ENCODE assay signal across 9 cellular contexts in the genomic region with DNA sequence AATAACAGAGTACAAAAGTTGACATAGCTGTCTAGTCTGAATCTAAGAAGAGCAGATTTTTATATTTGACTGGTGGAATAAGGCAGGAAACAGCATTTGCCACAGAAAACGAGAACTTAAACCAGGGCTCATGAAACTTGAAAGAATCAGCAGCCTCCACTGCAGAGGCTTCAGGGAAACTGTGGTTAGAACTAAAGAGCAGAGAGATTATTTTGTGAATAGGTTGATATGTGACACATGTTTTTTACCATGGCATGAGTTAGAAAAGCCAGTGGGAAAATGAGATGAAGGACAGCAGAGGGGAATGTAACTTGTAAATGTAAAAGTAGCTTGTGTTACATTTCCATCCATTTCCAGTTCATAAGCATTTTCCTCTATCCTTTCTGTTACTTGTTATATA.
A peak's percentile ranks its signal among the peaks of the same experiment; 100 is the strongest.
DNase-seq lines count a peak whose midpoint lies in the region; ATAC-seq, FAIRE-seq and TF ChIP-seq lines count a peak whose summit lies in the region.
"Had no signal": no experiment of that assay in that cellular context is flagged by ENCODE, and none has a peak within 500 bp of the region (broad histone marks: within the 10 kb centered on the region; RNA-seq: fewer than 3 reads in every experiment).

No MANE protein-coding gene starts in this region.

- no peaks in the 10 kb centered on the region for H3K27me3 Mint-ChIP-seq in T-cell

- H3K4me2 ChIP-seq in BLaER1 treated with 17β-estradiol and CSF1 and Interleukin-3, amounts not matched to agents 10 nM and 100 nM, result peak overlapping the region; percentile 48 to 89 (median 75); a peak in 21 of 22 replicates
- H3K4me2 ChIP-seq in HepG2 (ENCODE audit: low read depth, low read length), result no peak overlapping the region

- H3K79me2 ChIP-seq in HepG2 (ENCODE audit: insufficient read depth, low read length), result no peaks in the 10 kb centered on the region

- TF ChIP-seq RAD21 in HepG2 (CRISPR knock-in tag; IDR thresholded peaks at IDR 0.05), result no peak

- H3K27ac ChIP-seq in BLaER1 treated with 17β-estradiol and CSF1 and Interleukin-3, amounts not matched to agents 10 nM and 100 nM, result peak overlapping the region in 10 of 11 experiments; percentile 30 to 72 (median 48); a peak in 16 of 22 replicates
- no peak overlapping the region for H3K27ac ChIP-seq in HepG2 (ENCODE audit: extremely low read length, insufficient read depth, low read length)

- ATAC-seq in GM19328 (IDR thresholded peaks at IDR 0.05; ENCODE audit: unreplicated experiment) (peak; percentile 61), HG03097 (IDR thresholded peaks at IDR 0.05; ENCODE audit: low FRiP score, unreplicated experiment) (peak; percentile 56), T-cell (replicated peaks in 1 of 4) (peak; percentile 74 to 94 (median 82)), HepG2 (no peak)

- H3K36me3 Mint-ChIP-seq in T-cell, result no peaks in the 10 kb centered on the region

- peak overlapping the region in 5 of 11 experiments; percentile 3 to 31 (median 22); a peak in 4 of 22 replicates for H3K9ac ChIP-seq in BLaER1 treated with 17β-estradiol and CSF1 and Interleukin-3, amounts not matched to agents 10 nM and 100 nM
- H3K9ac ChIP-seq in HepG2 (ENCODE audit: insufficient read depth, low read depth, low read length), result no peak overlapping the region

- no peak for TF ChIP-seq CTCF in HepG2 (CRISPR knock-in tag; IDR thresholded peaks at IDR 0.05)

- peaks cover 39 to 43% (median 42%) of the 10 kb centered on the region in 3 donors for H3K4me1 Mint-ChIP-seq in T-cell

- peaks cover 20 to 58% (median 24%) of the 10 kb centered on the region in 10 experiments for H3K4me1 ChIP-seq in BLaER1 treated with 17β-estradiol and CSF1 and Interleukin-3, amounts not matched to agents 10 nM and 100 nM
- peaks cover 12% of the 10 kb centered on the region; the same call in 1 of the 2 replicates for H3K4me1 ChIP-seq in HepG2 (ENCODE audit: insufficient read depth, low read length)

- no peak for TF ChIP-seq POLR2A in HepG2 (IDR thresholded peaks at IDR 0.05; ENCODE audit: insufficient read depth in 1 of 2, low read depth in 2 of 2, low read length in 2 of 2)

- DNase-seq in T-cell, result peak in 27 of 34 experiments; percentile 0 to 41 (median 14)
- DNase-seq in HepG2 (ENCODE audit: low spot score), result no peak
- DNase-seq in NCI-H69 (lab: John Stamatoyannopoulos, UW), result no peak
- no peak for DNase-seq in DMS153 (lab: John Stamatoyannopoulos, UW)
- no peak for DNase-seq in LoVo (ENCODE audit: low spot score)
- DNase-seq: NCI-H1105 treated with DMSO at 0.1 percent for 48 hours had no signal

- no peaks in the 10 kb centered on the region for H3K36me3 ChIP-seq in BLaER1 treated with 17β-estradiol and CSF1 and Interleukin-3, amounts not matched to agents 10 nM and 100 nM
- H3K36me3 ChIP-seq in HepG2 (replicated peaks in 1 of 2; ENCODE audit: control insufficient read depth in 1 of 2, insufficient read depth in 2 of 2, low read length in 2 of 2), result no peaks in the 10 kb centered on the region

- H3K4me3 ChIP-seq in BLaER1 treated with 17β-estradiol and CSF1 and Interleukin-3, amounts not matched to agents 10 nM and 100 nM, result no peak overlapping the region
- H3K4me3 ChIP-seq in HepG2 (replicated peaks in 1 of 3; ENCODE audit: insufficient read depth in 1 of 3, low read depth in 2 of 3, low read length in 3 of 3), result no peak overlapping the region

- no peaks in the 10 kb centered on the region for H4K20me1 ChIP-seq in BLaER1 treated with 17β-estradiol and CSF1 and Interleukin-3, amounts not matched to agents 10 nM and 100 nM
- no peaks in the 10 kb centered on the region for H4K20me1 ChIP-seq in HepG2 (ENCODE audit: insufficient read depth, low read length)

- in situ Hi-C loops in HepG2 (cut with HindIII; ENCODE audit: extremely low pct_ligation_motif_present, low pct_unique_long_range_greater_than_20kb), result no loop called here

- H3K27ac Mint-ChIP-seq in T-cell, result peak overlapping the region; percentile 8 to 70

- no peak overlapping the region for H2AFZ ChIP-seq in HepG2 (ENCODE audit: low read length)

- TF ChIP-seq EP300 in HepG2 (IDR thresholded peaks at IDR 0.05; ENCODE audit: low read depth in 2 of 2, low read length in 2 of 2) (no peak), HepG2 (CRISPR knock-in tag; IDR thresholded peaks at IDR 0.05; ENCODE audit: borderline replicate concordance) (no peak)

- no TSS peak for BruUV-seq in HepG2 (replicated peaks; lab: Mats Ljungman, UMichigan)

- intact Hi-C loops in HepG2 (cut with micrococcal nuclease; ENCODE audit: unreplicated experiment), result no loop called here

- H3K27me3 ChIP-seq in BLaER1 treated with 17β-estradiol and CSF1 and Interleukin-3, amounts not matched to agents 10 nM and 100 nM, result no peaks in the 10 kb centered on the region
- H3K27me3 ChIP-seq in HepG2 (ENCODE audit: control insufficient read depth in 1 of 2, insufficient read depth in 2 of 2, low read length in 2 of 2), result 0 out of 5 replicates have a peak, but pooled peaks cover 0 to 4% of the 10 kb centered on the region in 2 experiments

- CTCF ChIA-PET in T-cell (lab: Charles Lee) (no interaction called here), HepG2 (lab: Yijun Ruan, JAX; ENCODE audit: low intra/inter-chr PET ratio, low total read pairs) (no interaction called here)

- no peak for FAIRE-seq in HepG2 (lab: Jason Lieb, UNC)

- peak overlapping the region in 1 of 3 donors; percentile 60 for H3K4me3 Mint-ChIP-seq in T-cell

- POLR2A ChIA-PET in T-cell (lab: Charles Lee), result interaction anchor here in 1 of 2 donors (1.1 kb wide), 1 partner anchor 8 kb away, joined by 3 read pairs; no protein-coding TSS in a partner anchor
- POLR2A ChIA-PET in HepG2 (lab: Yijun Ruan, JAX), result no interaction called here

- 3% methylated on average over 1 of the region's 1 CpG for WGBS in HepG2 (ENCODE audit: low lambda C conversion rate)

- no peaks in the 10 kb centered on the region for H3K9me3 Mint-ChIP-seq in T-cell

- no peaks in the 10 kb centered on the region for H3K9me3 ChIP-seq in BLaER1 treated with 17β-estradiol and CSF1 and Interleukin-3, amounts not matched to agents 10 nM and 100 nM (replicated peaks in 1 of 11)
- H3K9me3 ChIP-seq in HepG2 (ENCODE audit: low read length), result no peaks in the 10 kb centered on the region

TF ChIP-seq in HepG2, 621 proteins besides CTCF, POLR2A, EP300 and RAD21:
- TF ChIP-seq HNRNPLL (IDR thresholded peaks at IDR 0.05; ENCODE audit: low read depth, low read length, poor library complexity, severe bottlenecking) (no peak), EHMT2 (IDR thresholded peaks at IDR 0.05; ENCODE audit: borderline replicate concordance, low read depth, low read length) (no peak), SYNCRIP (IDR thresholded peaks at IDR 0.05; ENCODE audit: insufficient read depth, low read depth, low read length) (no peak), ZNF24 (IDR thresholded peaks at IDR 0.05) (no peak), ZNF546 (CRISPR knock-in tag; conservative IDR thresholded peaks at IDR 0.05) (no peak), FOXK2 (IDR thresholded peaks at IDR 0.05) (no peak), ZNF382 (CRISPR knock-in tag; IDR thresholded peaks at IDR 0.05; ENCODE audit: borderline replicate concordance) (no peak), ZMAT3 (CRISPR knock-in tag; conservative IDR thresholded peaks at IDR 0.05) (no peak), ZC3H13 (CRISPR knock-in tag; IDR thresholded peaks at IDR 0.05) (no peak)
- TF ChIP-seq, protein P1, sequence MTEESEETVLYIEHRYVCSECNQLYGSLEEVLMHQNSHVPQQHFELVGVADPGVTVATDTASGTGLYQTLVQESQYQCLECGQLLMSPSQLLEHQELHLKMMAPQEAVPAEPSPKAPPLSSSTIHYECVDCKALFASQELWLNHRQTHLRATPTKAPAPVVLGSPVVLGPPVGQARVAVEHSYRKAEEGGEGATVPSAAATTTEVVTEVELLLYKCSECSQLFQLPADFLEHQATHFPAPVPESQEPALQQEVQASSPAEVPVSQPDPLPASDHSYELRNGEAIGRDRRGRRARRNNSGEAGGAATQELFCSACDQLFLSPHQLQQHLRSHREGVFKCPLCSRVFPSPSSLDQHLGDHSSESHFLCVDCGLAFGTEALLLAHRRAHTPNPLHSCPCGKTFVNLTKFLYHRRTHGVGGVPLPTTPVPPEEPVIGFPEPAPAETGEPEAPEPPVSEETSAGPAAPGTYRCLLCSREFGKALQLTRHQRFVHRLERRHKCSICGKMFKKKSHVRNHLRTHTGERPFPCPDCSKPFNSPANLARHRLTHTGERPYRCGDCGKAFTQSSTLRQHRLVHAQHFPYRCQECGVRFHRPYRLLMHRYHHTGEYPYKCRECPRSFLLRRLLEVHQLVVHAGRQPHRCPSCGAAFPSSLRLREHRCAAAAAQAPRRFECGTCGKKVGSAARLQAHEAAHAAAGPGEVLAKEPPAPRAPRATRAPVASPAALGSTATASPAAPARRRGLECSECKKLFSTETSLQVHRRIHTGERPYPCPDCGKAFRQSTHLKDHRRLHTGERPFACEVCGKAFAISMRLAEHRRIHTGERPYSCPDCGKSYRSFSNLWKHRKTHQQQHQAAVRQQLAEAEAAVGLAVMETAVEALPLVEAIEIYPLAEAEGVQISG (CRISPR knock-in tag; IDR thresholded peaks at IDR 0.05), result no peak
- TF ChIP-seq, protein P2, sequence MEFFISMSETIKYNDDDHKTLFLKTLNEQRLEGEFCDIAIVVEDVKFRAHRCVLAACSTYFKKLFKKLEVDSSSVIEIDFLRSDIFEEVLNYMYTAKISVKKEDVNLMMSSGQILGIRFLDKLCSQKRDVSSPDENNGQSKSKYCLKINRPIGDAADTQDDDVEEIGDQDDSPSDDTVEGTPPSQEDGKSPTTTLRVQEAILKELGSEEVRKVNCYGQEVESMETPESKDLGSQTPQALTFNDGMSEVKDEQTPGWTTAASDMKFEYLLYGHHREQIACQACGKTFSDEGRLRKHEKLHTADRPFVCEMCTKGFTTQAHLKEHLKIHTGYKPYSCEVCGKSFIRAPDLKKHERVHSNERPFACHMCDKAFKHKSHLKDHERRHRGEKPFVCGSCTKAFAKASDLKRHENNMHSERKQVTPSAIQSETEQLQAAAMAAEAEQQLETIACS (CRISPR knock-in tag; IDR thresholded peaks at IDR 0.05), result no peak
TF ChIP-seq in HepG2: peak in this region for 0.

Comparison
In these comparisons a context has a peak if more than half of its experiments do, and no peak if none do; other contexts are left out.
1. DNase-seq: peak in T-cell (27 of 34); none in HepG2 (single experiment), NCI-H69 (single experiment), DMS153 (single experiment) and LoVo (single experiment).